23 cellular contexts compared by ENCODE assay signal in genomic region chr7:38558786-38559185, GRCh38.
"Had no signal": no experiment of that assay in that cellular context is flagged by ENCODE, and none has a peak within 500 bp of the region (broad histone marks: within the 10 kb centered on the region; RNA-seq: fewer than 3 reads in every experiment).

No MANE protein-coding gene starts in this region.

- H3K36me3 Mint-ChIP-seq: activated CD8-positive, alpha-beta memory T cell treated with anti-CD3 and anti-CD28 coated beads, Interleukin-2, amount 10 ng/mL, durations not matched to agents 7 days and 5 days; activated naive CD8-positive, alpha-beta T cell treated with anti-CD3 and anti-CD28 coated beads, Interleukin-2, amount 10 ng/mL, durations not matched to agents 7 days and 5 days; mesothelial cell of epicardium; T-cell had no signal

- H3K27ac Mint-ChIP-seq: activated B cell treated with CpG ODN at 0.5 μM for 24 hours; activated CD4-positive, alpha-beta memory T cell treated with anti-CD3 and anti-CD28 coated beads, Interleukin-2, amount 10 ng/mL, durations not matched to agents 7 days and 5 days; activated CD8-positive, alpha-beta memory T cell treated with anti-CD3 and anti-CD28 coated beads, Interleukin-2, amount 10 ng/mL, durations not matched to agents 7 days and 5 days; activated naive CD8-positive, alpha-beta T cell treated with anti-CD3 and anti-CD28 coated beads, Interleukin-2, amount 10 ng/mL, durations not matched to agents 7 days and 5 days; dendritic cell treated with granulocyte-macrophage colony-stimulating factor and Interleukin-4, amounts not matched to agents 40 ng/mL and 50 ng/mL, for 4 days; mesothelial cell of epicardium; T-cell had no signal

- H3K4me3 ChIP-seq: lung, psoas muscle, tibial artery had no signal

- H3K9me3 ChIP-seq: psoas muscle, tibial artery had no signal

- H3K9me3 Mint-ChIP-seq: activated B cell treated with CpG ODN at 0.5 μM for 24 hours; activated CD4-positive, alpha-beta memory T cell treated with anti-CD3 and anti-CD28 coated beads, Interleukin-2, amount 10 ng/mL, durations not matched to agents 7 days and 5 days; activated naive CD8-positive, alpha-beta T cell treated with anti-CD3 and anti-CD28 coated beads, Interleukin-2, amount 10 ng/mL, durations not matched to agents 7 days and 5 days; dendritic cell treated with granulocyte-macrophage colony-stimulating factor and Interleukin-4, amounts not matched to agents 40 ng/mL and 50 ng/mL, for 4 days; mesothelial cell of epicardium; nephron progenitor cell; T-cell had no signal

- H3K4me1 ChIP-seq: psoas muscle had no signal

- H3K27me3 ChIP-seq: brain microvascular endothelial cell, tibial artery had no signal

- H3K27me3 Mint-ChIP-seq: activated CD8-positive, alpha-beta memory T cell treated with anti-CD3 and anti-CD28 coated beads, Interleukin-2, amount 10 ng/mL, durations not matched to agents 7 days and 5 days; dendritic cell treated with granulocyte-macrophage colony-stimulating factor and Interleukin-4, amounts not matched to agents 40 ng/mL and 50 ng/mL, for 4 days had no signal

- H3K36me3 ChIP-seq: brain microvascular endothelial cell, tibial artery had no signal

- DNase-seq: activated B cell treated with CpG ODN at 0.5 μM for 24 hours; activated CD4-positive, alpha-beta memory T cell treated with anti-CD3 and anti-CD28 coated beads, Interleukin-2, amount 10 ng/mL, durations not matched to agents 7 days and 5 days; activated CD4-positive, alpha-beta T cell treated with anti-CD3 and anti-CD28 coated beads for 4 hours; activated CD8-positive, alpha-beta memory T cell treated with anti-CD3 and anti-CD28 coated beads, Interleukin-2, amount 10 ng/mL, durations not matched to agents 7 days and 5 days; activated naive CD4-positive, alpha-beta T cell; activated naive CD8-positive, alpha-beta T cell treated with anti-CD3 and anti-CD28 coated beads, Interleukin-2, amount 10 ng/mL, durations not matched to agents 7 days and 5 days; brain microvascular endothelial cell; cerebellar nuclear complex; effector CD8-positive, alpha-beta T cell; hippocampal formation; left colon; nephron progenitor cell; psoas muscle; right cardiac atrium; stimulated activated CD4-positive, alpha-beta T cell treated with anti-CD3 and anti-CD28 coated beads, Interleukin-2, amount 100 ng/mL, for 24 hours; stimulated activated naive CD8-positive, alpha-beta T cell treated with anti-CD3 and anti-CD28 coated beads, Interleukin-15, Interleukin-2, amounts not matched to agents 100 U/mL and 50 U/mL, for 24 hours; substantia nigra; T-cell; T-helper 9 cell; tibial artery had no signal

- H3K27ac ChIP-seq: brain microvascular endothelial cell, psoas muscle, tibial artery had no signal

- H3K4me3 Mint-ChIP-seq: activated B cell treated with CpG ODN at 0.5 μM for 24 hours; activated CD4-positive, alpha-beta memory T cell treated with anti-CD3 and anti-CD28 coated beads, Interleukin-2, amount 10 ng/mL, durations not matched to agents 7 days and 5 days; activated CD8-positive, alpha-beta memory T cell treated with anti-CD3 and anti-CD28 coated beads, Interleukin-2, amount 10 ng/mL, durations not matched to agents 7 days and 5 days; activated naive CD8-positive, alpha-beta T cell treated with anti-CD3 and anti-CD28 coated beads, Interleukin-2, amount 10 ng/mL, durations not matched to agents 7 days and 5 days; dendritic cell treated with granulocyte-macrophage colony-stimulating factor and Interleukin-4, amounts not matched to agents 40 ng/mL and 50 ng/mL, for 4 days; mesothelial cell of epicardium; nephron progenitor cell; T-cell had no signal

- H3K4me1 Mint-ChIP-seq: activated B cell treated with CpG ODN at 0.5 μM for 24 hours; activated CD4-positive, alpha-beta memory T cell treated with anti-CD3 and anti-CD28 coated beads, Interleukin-2, amount 10 ng/mL, durations not matched to agents 7 days and 5 days; activated CD8-positive, alpha-beta memory T cell treated with anti-CD3 and anti-CD28 coated beads, Interleukin-2, amount 10 ng/mL, durations not matched to agents 7 days and 5 days; activated naive CD8-positive, alpha-beta T cell treated with anti-CD3 and anti-CD28 coated beads, Interleukin-2, amount 10 ng/mL, durations not matched to agents 7 days and 5 days; mesothelial cell of epicardium; T-cell had no signal
